8 cellular contexts compared by ENCODE assay signal in the genomic region with DNA sequence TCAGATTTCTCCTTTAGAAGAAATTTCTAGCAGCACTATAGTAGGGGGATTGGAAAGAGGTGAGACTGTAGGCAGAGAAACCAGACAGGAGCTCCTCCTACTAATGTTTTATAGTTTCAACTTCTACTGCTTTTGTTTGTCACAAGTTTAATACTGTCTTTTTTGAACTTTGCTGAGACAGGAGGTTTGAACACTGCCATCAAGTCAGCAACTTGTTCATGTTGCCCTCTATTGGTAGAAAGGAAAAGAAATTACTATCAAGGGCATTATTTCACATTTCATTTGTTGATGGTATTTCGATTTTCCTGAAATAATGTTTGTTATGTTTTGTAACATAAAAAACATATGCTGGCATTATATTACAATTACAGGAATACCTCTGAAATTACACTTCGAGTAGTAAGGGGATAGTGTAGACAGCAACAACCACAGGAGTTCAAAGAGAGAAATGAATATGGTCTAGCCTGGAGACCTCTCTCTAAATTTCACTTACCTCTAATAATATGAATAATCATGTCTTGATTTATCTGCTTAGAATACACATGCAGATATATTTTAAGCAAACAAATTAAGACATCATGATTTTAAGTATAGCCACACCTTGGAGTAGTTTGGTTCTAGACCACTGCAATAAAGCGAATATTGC. TPM values are rescaled to one million over a fixed set of nuclear protein-coding genes. Genes with fewer than 3 reads are reported as not detected.
DNase-seq lines count a peak whose midpoint lies in the region; ATAC-seq, FAIRE-seq and TF ChIP-seq lines count a peak whose summit lies in the region.

No MANE protein-coding gene starts in this region.

- peak; percentile 94 for FAIRE-seq in A204.1 (lab: Jason Lieb, UNC)

- intact Hi-C loops in left ventricle myocardium inferior (cut with micrococcal nuclease): no loop called here

- TF ChIP-seq CTCF in GM12873 (IDR thresholded peaks at IDR 0.05; ENCODE audit: insufficient read depth, low read depth, low read length, missing control alignments) (peak; percentile 58), HL-60 (IDR thresholded peaks at IDR 0.05; ENCODE audit: insufficient read depth, low read length) (peak; percentile 8), WTC11 (IDR thresholded peaks at IDR 0.05) (no peak), left ventricle myocardium inferior (IDR thresholded peaks at IDR 0.05; ENCODE audit: borderline replicate concordance) (peak; percentile 71)

- H3K27me3 ChIP-seq in HL-60 (ENCODE audit: insufficient read depth, poor library complexity, severe bottlenecking) (no peaks in the 10 kb centered on the region), left ventricle myocardium inferior (ENCODE audit: low read depth) (no peaks in the 10 kb centered on the region)

- H3K4me3 ChIP-seq in HL-60 (replicated peaks; ENCODE audit: insufficient read depth, low read length): no peak overlapping the region
- H3K4me3 ChIP-seq in left ventricle myocardium inferior: no peak overlapping the region

- CTCF ChIA-PET in WTC11 (lab: Charles Lee): interaction anchor here (0.9 to 1.2 kb wide), 4 partner anchors 12 to 121 kb away, joined by 3 to 5 read pairs (median 5); partner anchors contain the start of genes CCDC88A and CFAP36

- DNase-seq in HL-60 (ENCODE audit: low read depth in 1 of 2, low spot score in 1 of 2) (no peak), WTC11 (ENCODE audit: low spot score) (no peak), left ventricle myocardium inferior (no peak), HuH-7.5 (ENCODE audit: low spot score) (no peak)
- no peak for DNase-seq in stimulated activated naive CD8-positive, alpha-beta T cell treated with anti-CD3 and anti-CD28 coated beads, Interleukin-15, amount 100 ng/mL, for 72 hours

- H3K9me3 ChIP-seq in left ventricle myocardium inferior (replicated peaks): no peaks in the 10 kb centered on the region

- H3K27ac ChIP-seq in HL-60 (replicated peaks) (no peak overlapping the region), left ventricle myocardium inferior (replicated peaks) (no peak overlapping the region)

- H3K4me3 Mint-ChIP-seq in WTC11: no peak overlapping the region
- H3K4me3 Mint-ChIP-seq in stimulated activated naive CD8-positive, alpha-beta T cell treated with anti-CD3 and anti-CD28 coated beads, Interleukin-15, amount 100 ng/mL, for 72 hours: no peak overlapping the region

- no peak overlapping the region for H3K27ac Mint-ChIP-seq in WTC11
- H3K27ac Mint-ChIP-seq in stimulated activated naive CD8-positive, alpha-beta T cell treated with anti-CD3 and anti-CD28 coated beads, Interleukin-15, amount 100 ng/mL, for 72 hours: no peak overlapping the region

- peaks cover 2% of the 10 kb centered on the region for H3K4me1 ChIP-seq in left ventricle myocardium inferior

- POLR2A ChIA-PET in WTC11 (lab: Charles Lee): no interaction called here

- no peaks in the 10 kb centered on the region for H3K4me1 Mint-ChIP-seq in WTC11
- H3K4me1 Mint-ChIP-seq in stimulated activated naive CD8-positive, alpha-beta T cell treated with anti-CD3 and anti-CD28 coated beads, Interleukin-15, amount 100 ng/mL, for 72 hours: peaks cover 10% of the 10 kb centered on the region

- H3K9me3 Mint-ChIP-seq in WTC11: no peaks in the 10 kb centered on the region
- no peaks in the 10 kb centered on the region for H3K9me3 Mint-ChIP-seq in stimulated activated naive CD8-positive, alpha-beta T cell treated with anti-CD3 and anti-CD28 coated beads, Interleukin-15, amount 100 ng/mL, for 72 hours

- ATAC-seq in WTC11: peak; percentile 39; the same call in 1 of the 2 replicates
- peak; percentile 42 for ATAC-seq in stimulated activated naive CD8-positive, alpha-beta T cell treated with anti-CD3 and anti-CD28 coated beads, Interleukin-15, amount 100 ng/mL, for 72 hours
- no peak for ATAC-seq in GM19467 (IDR thresholded peaks at IDR 0.05; ENCODE audit: unreplicated experiment)

- no peaks in the 10 kb centered on the region for H3K36me3 ChIP-seq in left ventricle myocardium inferior

- no peaks in the 10 kb centered on the region for H3K36me3 Mint-ChIP-seq in WTC11

- no peaks in the 10 kb centered on the region; the same call in 1 of the 2 replicates for H3K27me3 Mint-ChIP-seq in WTC11 (ENCODE audit: low read depth)
- H3K27me3 Mint-ChIP-seq in stimulated activated naive CD8-positive, alpha-beta T cell treated with anti-CD3 and anti-CD28 coated beads, Interleukin-15, amount 100 ng/mL, for 72 hours: no peaks in the 10 kb centered on the region

TF ChIP-seq in WTC11, 78 proteins besides CTCF, POLR2A, EP300 and RAD21:
- TF ChIP-seq RELA (CRISPR knock-in tag; IDR thresholded peaks at IDR 0.05; ENCODE audit: borderline replicate concordance) (no peak), ZBTB21 (CRISPR knock-in tag; IDR thresholded peaks at IDR 0.05; ENCODE audit: borderline replicate concordance) (no peak), CREB1 (CRISPR knock-in tag; IDR thresholded peaks at IDR 0.05) (no peak), NFE2L1 (CRISPR knock-in tag; IDR thresholded peaks at IDR 0.05) (no peak), ATF6 (CRISPR knock-in tag; IDR thresholded peaks at IDR 0.05) (no peak), FOXP1 (CRISPR knock-in tag; IDR thresholded peaks at IDR 0.05; ENCODE audit: borderline replicate concordance) (no peak), TEAD4 (CRISPR knock-in tag; IDR thresholded peaks at IDR 0.05) (no peak), TEAD1 (CRISPR knock-in tag; IDR thresholded peaks at IDR 0.05) (no peak), ZNF317 (CRISPR knock-in tag; IDR thresholded peaks at IDR 0.05; ENCODE audit: borderline replicate concordance, low read depth) (no peak)
- TF ChIP-seq, protein P1, sequence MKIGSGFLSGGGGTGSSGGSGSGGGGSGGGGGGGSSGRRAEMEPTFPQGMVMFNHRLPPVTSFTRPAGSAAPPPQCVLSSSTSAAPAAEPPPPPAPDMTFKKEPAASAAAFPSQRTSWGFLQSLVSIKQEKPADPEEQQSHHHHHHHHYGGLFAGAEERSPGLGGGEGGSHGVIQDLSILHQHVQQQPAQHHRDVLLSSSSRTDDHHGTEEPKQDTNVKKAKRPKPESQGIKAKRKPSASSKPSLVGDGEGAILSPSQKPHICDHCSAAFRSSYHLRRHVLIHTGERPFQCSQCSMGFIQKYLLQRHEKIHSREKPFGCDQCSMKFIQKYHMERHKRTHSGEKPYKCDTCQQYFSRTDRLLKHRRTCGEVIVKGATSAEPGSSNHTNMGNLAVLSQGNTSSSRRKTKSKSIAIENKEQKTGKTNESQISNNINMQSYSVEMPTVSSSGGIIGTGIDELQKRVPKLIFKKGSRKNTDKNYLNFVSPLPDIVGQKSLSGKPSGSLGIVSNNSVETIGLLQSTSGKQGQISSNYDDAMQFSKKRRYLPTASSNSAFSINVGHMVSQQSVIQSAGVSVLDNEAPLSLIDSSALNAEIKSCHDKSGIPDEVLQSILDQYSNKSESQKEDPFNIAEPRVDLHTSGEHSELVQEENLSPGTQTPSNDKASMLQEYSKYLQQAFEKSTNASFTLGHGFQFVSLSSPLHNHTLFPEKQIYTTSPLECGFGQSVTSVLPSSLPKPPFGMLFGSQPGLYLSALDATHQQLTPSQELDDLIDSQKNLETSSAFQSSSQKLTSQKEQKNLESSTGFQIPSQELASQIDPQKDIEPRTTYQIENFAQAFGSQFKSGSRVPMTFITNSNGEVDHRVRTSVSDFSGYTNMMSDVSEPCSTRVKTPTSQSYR (CRISPR knock-in tag; IDR thresholded peaks at IDR 0.05): no peak
TF ChIP-seq in WTC11: peak in this region for 0.

RNA-seq across cellular contexts. Expression of gene CCDC88A, which starts 12.4 kb away (rescaled TPM):
- total RNA-seq in WTC11 (2021) (81.1 to 97.5 TPM (median 82.5 TPM) in 3 replicates), left ventricle myocardium inferior (21.7 TPM)
